In the genomic region with DNA sequence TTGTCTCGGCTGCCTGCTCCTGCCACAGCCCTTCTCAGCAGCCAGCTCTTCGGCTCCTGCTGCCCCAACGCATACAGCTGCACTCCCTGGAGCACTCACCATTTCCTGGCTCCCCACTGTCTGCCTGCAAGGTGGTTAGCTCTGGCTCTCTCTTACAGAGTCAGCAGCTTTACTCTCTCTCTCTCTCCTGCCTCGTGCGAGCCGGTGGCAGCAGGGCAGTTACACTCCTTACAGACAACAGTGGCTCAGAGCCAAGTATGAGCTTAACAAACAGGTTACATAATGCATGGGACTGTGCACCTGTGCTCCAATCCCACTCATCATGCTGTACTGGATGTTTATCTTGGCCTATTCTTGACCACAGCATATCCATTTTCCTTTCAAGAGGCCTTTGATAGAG, we compare ENCODE assay signal across 1 cellular context.
TF ChIP-seq lines count a peak whose summit lies in the region.

No MANE protein-coding gene starts in this region.

TF ChIP-seq in HEK293, 187 proteins besides CTCF, POLR2A, EP300 and RAD21 (continued from another document):
- no peak for TF ChIP-seq ZBTB49 (tag by site-specific recombination; IDR thresholded peaks at IDR 0.05; ENCODE audit: low read depth)
- TF ChIP-seq ZXDB (tag by site-specific recombination; IDR thresholded peaks at IDR 0.05), result peak; percentile 67
